Comparison of ENCODE assay signal across 7 cellular contexts in genomic region chr2:222318712-222319575, GRCh38. TPM values are rescaled to one million over a fixed set of nuclear protein-coding genes. Genes with fewer than 3 reads are reported as not detected.
DNase-seq lines count a peak whose midpoint lies in the region; ATAC-seq, FAIRE-seq and TF ChIP-seq lines count a peak whose summit lies in the region.

No MANE protein-coding gene starts in this region.

- CTCF ChIA-PET in H1 (lab: Charles Lee; ENCODE audit: partially characterized antibody), result interaction anchor here (0.8 to 2.5 kb wide), 32 partner anchors 11 to 294 kb away, joined by 3 to 18 read pairs (median 5); no protein-coding TSS in a partner anchor

- no peak overlapping the region for H4K8ac ChIP-seq in H1 (ENCODE audit: extremely low read depth, insufficient read depth, low read length)

- TF ChIP-seq EP300 in H1 (IDR thresholded peaks at IDR 0.05; ENCODE audit: borderline replicate concordance in 1 of 2, low read depth in 2 of 2, low read length in 2 of 2), result no peak

- H3K14ac ChIP-seq in H1 (ENCODE audit: insufficient read length), result no peak overlapping the region

- H3K4me3 ChIP-seq in GM12865 (ENCODE audit: low read depth, low read length) (peak overlapping the region; percentile 97), SJSA1 (peak overlapping the region; percentile 27), H1 (ENCODE audit: extremely low read depth in 1 of 4, insufficient read depth in 2 of 4, low read depth in 3 of 4, low read length in 4 of 4) (peak overlapping the region; percentile 41 to 65 (median 52)), muscle layer of duodenum (ENCODE audit: low read depth in 1 of 2, low read length in 2 of 2) (peak overlapping the region; percentile 49 to 87)

- H3K9ac ChIP-seq in H1 (replicated peaks in 1 of 4; ENCODE audit: extremely low read depth in 1 of 4, low read depth in 3 of 4, low read length in 3 of 4), result no peak overlapping the region

- no peak for FAIRE-seq in H1 (lab: Jason Lieb, UNC)

- no peak overlapping the region for H2BK5ac ChIP-seq in H1 (ENCODE audit: low read depth, low read length)

- H3K79me2 ChIP-seq in H1 (ENCODE audit: control insufficient read depth in 1 of 2, insufficient read depth in 2 of 2, low read length in 2 of 2), result no peaks in the 10 kb centered on the region

- H4K20me1 ChIP-seq in H1 (replicated peaks in 1 of 2; ENCODE audit: control insufficient read depth in 1 of 2, insufficient read depth in 2 of 2, low read length in 2 of 2), result peaks cover 2% of the 10 kb centered on the region in 2 experiments

- peak; percentile 38 to 56 for TF ChIP-seq RAD21 in H1 (IDR thresholded peaks at IDR 0.05 in 1 of 2, conservative IDR thresholded peaks at IDR 0.05 in 1 of 2; ENCODE audit: low read depth in 2 of 2, low read length in 2 of 2)

- TF ChIP-seq CTCF in GM12865 (IDR thresholded peaks at IDR 0.05; ENCODE audit: insufficient read depth, low read depth, low read length, missing control alignments) (peak; percentile 46), H1 (IDR thresholded peaks at IDR 0.05; ENCODE audit: control extremely low read depth in 1 of 3, insufficient read depth in 1 of 3, low read depth in 1 of 3, low read length in 3 of 3) (peak in 2 of 3 experiments; percentile 21 to 24; a peak in 2 of 4 replicates)

- H3K36me3 ChIP-seq in SJSA1, result no peaks in the 10 kb centered on the region
- no peaks in the 10 kb centered on the region for H3K36me3 ChIP-seq in H1 (ENCODE audit: control insufficient read depth in 2 of 4, insufficient read depth in 4 of 4, low read length in 3 of 4)
- H3K36me3 ChIP-seq in muscle layer of duodenum (ENCODE audit: control insufficient read depth in 1 of 2, insufficient read depth in 2 of 2, low read length in 2 of 2), result no peaks in the 10 kb centered on the region

- H4K5ac ChIP-seq in H1 (ENCODE audit: insufficient read length, low read depth, low read length), result no peak overlapping the region

- no peak overlapping the region for H3K4ac ChIP-seq in H1 (replicated peaks; ENCODE audit: insufficient read length, low read depth, low read length)

- H3K9me3 ChIP-seq in SJSA1 (replicated peaks), result no peaks in the 10 kb centered on the region
- no peaks in the 10 kb centered on the region for H3K9me3 ChIP-seq in H1 (ENCODE audit: insufficient read depth in 2 of 2, low read depth in 1 of 2, low read length in 1 of 2)
- no peaks in the 10 kb centered on the region for H3K9me3 ChIP-seq in muscle layer of duodenum (ENCODE audit: control insufficient read depth in 1 of 2, low read length in 2 of 2)

- TF ChIP-seq POLR2A in H1 (IDR thresholded peaks at IDR 0.05; ENCODE audit: control extremely low read depth in 1 of 2, low read depth in 2 of 2, low read length in 2 of 2), result no peak

- 1% methylated on average over 22 of the region's 103 CpGs; no CpG with 5 or more reads in 1 of the 2 experiments for WGBS in H1 (ENCODE audit: extremely low coverage in 1 of 2, insufficient coverage in 1 of 2, insufficient read length in 1 of 2, insufficient replicate concordance in 2 of 2, low coverage in 1 of 2, low lambda C conversion rate in 2 of 2, missing lambda C conversion rate in 1 of 2), 2 experiments

- H3K56ac ChIP-seq in H1 (replicated peaks; ENCODE audit: insufficient read length, low read depth, low read length), result no peak overlapping the region

- H2BK12ac ChIP-seq in H1 (ENCODE audit: low read depth, low read length), result no peak overlapping the region

- H3K27ac ChIP-seq in SJSA1 (no peak overlapping the region), H1 (ENCODE audit: low read depth, low read length) (no peak overlapping the region), muscle layer of duodenum (ENCODE audit: low read length) (no peak overlapping the region)

- no peak overlapping the region for H2AFZ ChIP-seq in H1 (ENCODE audit: low read length)

- H2BK20ac ChIP-seq in H1 (ENCODE audit: low read length), result no peak overlapping the region

- H3K4me2 ChIP-seq in H1 (ENCODE audit: insufficient read depth in 1 of 2, low read depth in 2 of 2, low read length in 2 of 2), result peak overlapping the region; percentile 65 to 94

- H3K23me2 ChIP-seq in H1 (ENCODE audit: low read depth, low read length), result peaks cover 18% of the 10 kb centered on the region

- no peak overlapping the region for H2BK120ac ChIP-seq in H1 (replicated peaks; ENCODE audit: low read depth, low read length)

- no peak overlapping the region for H3K18ac ChIP-seq in H1 (ENCODE audit: extremely low read depth, low read length)

- peaks cover 17% of the 10 kb centered on the region for H3K4me1 ChIP-seq in SJSA1 (replicated peaks)
- H3K4me1 ChIP-seq in H1 (replicated peaks in 1 of 4; ENCODE audit: control insufficient read depth in 3 of 4, insufficient read depth in 4 of 4, low read length in 3 of 4), result peaks cover 0 to 9% (median under 1%) of the 10 kb centered on the region in 4 experiments; a peak in 4 of 7 replicates
- peaks cover 0 to 7% of the 10 kb centered on the region in 2 donors for H3K4me1 ChIP-seq in muscle layer of duodenum (ENCODE audit: control insufficient read depth in 1 of 2, insufficient read depth in 2 of 2, low read length in 2 of 2)

- no peaks in the 10 kb centered on the region for H3K79me1 ChIP-seq in H1 (ENCODE audit: low read depth, low read length)

- H3K23ac ChIP-seq in H1 (ENCODE audit: insufficient read length), result no peak overlapping the region

- ATAC-seq in GM21515 (IDR thresholded peaks at IDR 0.05; ENCODE audit: unreplicated experiment), result peak; percentile 48

- DNase-seq in GM12865 (ENCODE audit: low read depth), result peak; percentile 74
- DNase-seq in HT1080 (ENCODE audit: low read depth), result peak; percentile 48
- DNase-seq in SJSA1 (ENCODE audit: low read depth in 1 of 2, low spot score in 2 of 2), result peak in 1 of 2 experiments; percentile 12
- DNase-seq in H1 (ENCODE audit: low read depth in 1 of 2, low spot score in 2 of 2), result peak in 1 of 2 experiments; percentile 69
- DNase-seq in globus pallidus (ENCODE audit: low spot score), result no peak

- H4K91ac ChIP-seq in H1 (replicated peaks; ENCODE audit: insufficient read length, low read length), result no peak overlapping the region

- H3K27me3 ChIP-seq in SJSA1 (replicated peaks) (peaks cover 59% of the 10 kb centered on the region), H1 (replicated peaks in 1 of 4; ENCODE audit: control insufficient read depth in 3 of 4, extremely low read depth in 1 of 4, insufficient read depth in 3 of 4, low read length in 3 of 4) (peaks cover 59 to 83% (median 73%) of the 10 kb centered on the region in 4 experiments), muscle layer of duodenum (ENCODE audit: low read depth, low read length) (peaks cover 16% of the 10 kb centered on the region)

- H2BK15ac ChIP-seq in H1 (ENCODE audit: low read length), result no peak overlapping the region

- no peak overlapping the region for H2AK5ac ChIP-seq in H1 (ENCODE audit: low read depth, low read length)

- POLR2A ChIA-PET in H1 (lab: Charles Lee; ENCODE audit: partially characterized antibody), result interaction anchor here (0.6 to 1.7 kb wide), 3 partner anchors 28 kb away, joined by 3 to 6 read pairs (median 3); no protein-coding TSS in a partner anchor

TF ChIP-seq in H1, 55 proteins besides CTCF, POLR2A, EP300 and RAD21 (continues in another document):
- TF ChIP-seq CHD1 (IDR thresholded peaks at IDR 0.05; ENCODE audit: low read depth, low read length) (no peak), FOSL1 (IDR thresholded peaks at IDR 0.05; ENCODE audit: insufficient read depth, low read depth, low read length) (no peak), EZH2 (IDR thresholded peaks at IDR 0.05; ENCODE audit: low read depth, low read length, severe bottlenecking) (peak; percentile 70), RBBP5 (IDR thresholded peaks at IDR 0.05; ENCODE audit: borderline replicate concordance, low read depth, low read length) (0 out of 2 replicates have a peak, but pooled peaks have one; percentile 26), E2F6 (IDR thresholded peaks at IDR 0.05) (no peak), TAF7 (optimal IDR thresholded peaks at IDR 0.05; ENCODE audit: borderline replicate concordance, low read depth, low read length) (no peak), ASH2L (IDR thresholded peaks at IDR 0.05; ENCODE audit: low read length) (peak; percentile 13), SUZ12 (IDR thresholded peaks at IDR 0.05; ENCODE audit: low read length) (peak; percentile 78), SIN3A (conservative IDR thresholded peaks at IDR 0.05 in 1 of 2, IDR thresholded peaks at IDR 0.05 in 1 of 2; ENCODE audit: low read depth in 1 of 2, low read length in 2 of 2) (0 out of 4 replicates have a peak, but pooled peaks of 1 of the 2 experiments have one; percentile 21), KDM4A (IDR thresholded peaks at IDR 0.05; ENCODE audit: low read depth, low read length, severe bottlenecking) (peak; percentile 57), ZNF274 (IDR thresholded peaks at IDR 0.05; ENCODE audit: borderline replicate concordance, extremely low read depth, low read length) (no peak), RXRA (IDR thresholded peaks at IDR 0.05; ENCODE audit: insufficient read depth, low read depth, low read length) (no peak)

RNA-seq across cellular contexts. Expression of gene PAX3, which starts 20.1 kb away (rescaled TPM):
- total RNA-seq in HT1080 (2014; rRNA removed; shearing (Covaris generic)), result not detected in 2 replicates
- polyA plus RNA-seq in HT1080 (2015; cell fraction: cytosol; rRNA removed), result not detected in 2 replicates
- polyA plus RNA-seq in HT1080 (2015; cell fraction: nucleus; rRNA removed), result not detected in 2 replicates
- total RNA-seq in SJSA1 (2014; rRNA removed; shearing (Covaris generic)), result 0.03 TPM in 1 of 2 replicates, not detected in the other
- total RNA-seq in H1 (2021; fragmentation: NEBNext Ultra II Directional; extraction: Animal tissue kit (Norgen Biotek cat#: 25700)), result not detected in 2 replicates
- 0.33 and 0.35 TPM in 2 replicates for polyA plus RNA-seq in H1 (2011; rRNA removed)
- polyA plus RNA-seq in H1 (2011; cell fraction: cytosol; rRNA removed), result 0.13 TPM
- 1.0 TPM for polyA plus RNA-seq in H1 (2011; cell fraction: nucleus; rRNA removed)
- 0.18 to 0.59 TPM (median 0.23 TPM) in 4 replicates for polyA plus RNA-seq in H1 (2012, experiment 1 of 2)
- 0.13 TPM for polyA plus RNA-seq in H1 (2012, experiment 2 of 2)
- not detected for polyA plus RNA-seq in H1 (2013, experiment 1 of 2)
- polyA plus RNA-seq in H1 (2013, experiment 2 of 2), result not detected
- 0.69 TPM in 1 of 2 replicates, not detected in the other for polyA minus RNA-seq in H1 (2011; rRNA and poly(A)+ RNA removed)
- polyA minus RNA-seq in H1 (2011; cell fraction: cytosol; rRNA and poly(A)+ RNA removed), result not detected
- polyA minus RNA-seq in H1 (2011; cell fraction: nucleus; rRNA and poly(A)+ RNA removed), result not detected

Comparison
In these comparisons a context has a peak if more than half of its experiments do, and no peak if none do; other contexts are left out.
1. H3K4me3 ChIP-seq: peak in every context shown above with its lines; median percentile 97 in GM12865; 68 in muscle layer of duodenum; 52 in H1; 27 in SJSA1.